In the genomic region with DNA sequence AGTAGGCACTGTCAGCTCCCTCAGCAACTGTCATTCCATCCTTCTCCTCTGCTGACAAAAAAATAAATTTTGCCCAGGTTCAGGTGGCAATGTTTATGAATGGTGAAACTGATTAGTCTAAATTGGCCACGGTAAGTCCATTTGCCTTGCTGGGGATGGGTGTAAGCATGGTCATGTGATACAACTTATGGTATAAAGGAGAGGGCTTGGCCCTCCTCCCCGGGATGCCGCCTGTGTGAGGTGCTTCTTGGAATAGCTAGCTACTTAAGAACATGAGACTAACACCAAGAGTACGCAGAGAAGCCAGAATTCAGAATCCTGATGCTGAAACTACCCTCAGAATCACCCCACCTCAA, we compare ENCODE assay signal across 10 cellular contexts.
A peak's percentile ranks its signal among the peaks of the same experiment; 100 is the strongest.
DNase-seq lines count a peak whose midpoint lies in the region; ATAC-seq and TF ChIP-seq lines count a peak whose summit lies in the region.
"Had no signal": no experiment of that assay in that cellular context is flagged by ENCODE, and none has a peak within 500 bp of the region (broad histone marks: within the 10 kb centered on the region; RNA-seq: fewer than 3 reads in every experiment).

No MANE protein-coding gene starts in this region.

- H3K4me3 ChIP-seq in esophagus muscularis mucosa (no peak overlapping the region), stomach (no peak overlapping the region), endodermal cell (ENCODE audit: low read length) (no peak overlapping the region)

- no peak overlapping the region for H3K9ac ChIP-seq in endodermal cell (ENCODE audit: extremely low read depth, low read length, poor library complexity, severe bottlenecking)

- H3K36me3 Mint-ChIP-seq in endodermal cell (ENCODE audit: low read depth), result no peaks in the 10 kb centered on the region

- ATAC-seq in GM18909 (IDR thresholded peaks at IDR 0.05; ENCODE audit: poor library complexity, unreplicated experiment) (peak; percentile 11), HG03432 (IDR thresholded peaks at IDR 0.05; ENCODE audit: unreplicated experiment) (peak; percentile 16)
- ATAC-seq in stimulated activated naive CD8-positive, alpha-beta T cell treated with anti-CD3 and anti-CD28 coated beads, Interleukin-15, Interleukin-2, amounts not matched to agents 100 U/mL and 50 U/mL, for 24 hours, result no peak

- H3K4me1 Mint-ChIP-seq in endodermal cell, result peaks cover 13% of the 10 kb centered on the region

- H3K36me3 ChIP-seq in esophagus muscularis mucosa (peaks cover 0 to 8% (median 0%) of the 10 kb centered on the region in 4 donors), stomach (peaks cover 0 to 21% (median 9%) of the 10 kb centered on the region in 4 donors), endodermal cell (ENCODE audit: control insufficient read depth, insufficient read depth, low read length) (no peaks in the 10 kb centered on the region)

- no peaks in the 10 kb centered on the region for H3K9me3 ChIP-seq in esophagus muscularis mucosa
- H3K9me3 ChIP-seq in stomach, result no peaks in the 10 kb centered on the region
- H3K9me3 ChIP-seq in endodermal cell (ENCODE audit: control insufficient read depth, low read length), result no peaks in the 10 kb centered on the region

- H3K9me3 Mint-ChIP-seq in endodermal cell, result no peaks in the 10 kb centered on the region
- H3K9me3 Mint-ChIP-seq: T-helper 1 cell treated with Interleukin-12 subunit alpha and Interleukin-12 subunit beta and Interleukin-4 antibody, amounts not matched to agents 30 μg/mL and 1 μg/mL, for 36 hours had no signal

- WGBS in esophagus muscularis mucosa, result 78% methylated on average over 4 of the region's 4 CpGs
- WGBS in stomach, 5 donors, result 75 to 90% (median 79%) methylated on average over 4 of the region's 4 CpGs
- WGBS in endodermal cell (ENCODE audit: insufficient coverage in 1 of 2, insufficient read length in 1 of 2), 2 experiments, result 93 to 100% methylated on average over 1 to 4 of the region's 4 CpGs

- TF ChIP-seq POLR2A in esophagus muscularis mucosa (IDR thresholded peaks at IDR 0.05; ENCODE audit: low read depth) (no peak), stomach (IDR thresholded peaks at IDR 0.05) (no peak)

- H3K27ac Mint-ChIP-seq in endodermal cell, result no peak overlapping the region
- H3K27ac Mint-ChIP-seq: T-helper 1 cell treated with Interleukin-12 subunit alpha and Interleukin-12 subunit beta and Interleukin-4 antibody, amounts not matched to agents 30 μg/mL and 1 μg/mL, for 36 hours had no signal

- TF ChIP-seq CTCF in esophagus muscularis mucosa (IDR thresholded peaks at IDR 0.05) (no peak), stomach (IDR thresholded peaks at IDR 0.05) (no peak), endodermal cell (conservative IDR thresholded peaks at IDR 0.05) (no peak)

- intact Hi-C loops in esophagus muscularis mucosa (cut with DNase I), result loop anchor here (1.0 to 5.0 kb wide), 2 partner anchors 57 to 148 kb away; a partner anchor contains a TSS
- intact Hi-C loops in stomach (cut with DNase I; ENCODE audit: low total_unique reads), result loop anchor here (5.0 to 10.0 kb wide), 2 partner anchors 70 to 153 kb away; no protein-coding TSS in a partner anchor

- no peak for TF ChIP-seq EP300 in esophagus muscularis mucosa (IDR thresholded peaks at IDR 0.05)
- no peak for TF ChIP-seq EP300 in stomach (IDR thresholded peaks at IDR 0.05)

- H3K27me3 Mint-ChIP-seq in endodermal cell (ENCODE audit: insufficient read depth), result no peaks in the 10 kb centered on the region

- no peak for DNase-seq in esophagus muscularis mucosa (ENCODE audit: extremely low spot score)
- no peak for DNase-seq in stomach
- DNase-seq in activated CD4-positive, alpha-beta T cell treated with anti-CD3 and anti-CD28 coated beads for 1 hour, result no peak
- DNase-seq in endodermal cell, result no peak
- no peak for DNase-seq in NCI-H2029 (lab: John Stamatoyannopoulos, UW)
- DNase-seq in stimulated activated naive CD8-positive, alpha-beta T cell treated with anti-CD3 and anti-CD28 coated beads, Interleukin-15, Interleukin-2, amounts not matched to agents 100 U/mL and 50 U/mL, for 24 hours, result no peak

- peak overlapping the region; percentile 68 to 77 (median 72) for H3K27ac ChIP-seq in esophagus muscularis mucosa (replicated peaks in 1 of 4)
- peak overlapping the region in 4 of 5 donors; percentile 56 to 81 (median 64) for H3K27ac ChIP-seq in stomach
- H3K27ac ChIP-seq in endodermal cell (ENCODE audit: low read depth, low read length), result no peak overlapping the region
- H3K27ac ChIP-seq: epithelial cell of prostate had no signal

- no peak overlapping the region for H3K4me3 Mint-ChIP-seq in endodermal cell
- H3K4me3 Mint-ChIP-seq: T-helper 1 cell treated with Interleukin-12 subunit alpha and Interleukin-12 subunit beta and Interleukin-4 antibody, amounts not matched to agents 30 μg/mL and 1 μg/mL, for 36 hours had no signal

- H3K4me1 ChIP-seq in esophagus muscularis mucosa, result peaks cover 34 to 52% (median 47%) of the 10 kb centered on the region in 4 donors
- peaks cover 11 to 44% (median 33%) of the 10 kb centered on the region in 4 donors for H3K4me1 ChIP-seq in stomach
- H3K4me1 ChIP-seq in endodermal cell (ENCODE audit: control insufficient read depth, insufficient read depth, low read length), result no peaks in the 10 kb centered on the region

- H3K27me3 ChIP-seq in esophagus muscularis mucosa, result no peaks in the 10 kb centered on the region
- no peaks in the 10 kb centered on the region for H3K27me3 ChIP-seq in stomach
- H3K27me3 ChIP-seq in endodermal cell (ENCODE audit: control insufficient read depth, insufficient read depth, low read length, poor library complexity, severe bottlenecking), result no peaks in the 10 kb centered on the region
